ENCODE assay signal across 8 cellular contexts in the genomic region with DNA sequence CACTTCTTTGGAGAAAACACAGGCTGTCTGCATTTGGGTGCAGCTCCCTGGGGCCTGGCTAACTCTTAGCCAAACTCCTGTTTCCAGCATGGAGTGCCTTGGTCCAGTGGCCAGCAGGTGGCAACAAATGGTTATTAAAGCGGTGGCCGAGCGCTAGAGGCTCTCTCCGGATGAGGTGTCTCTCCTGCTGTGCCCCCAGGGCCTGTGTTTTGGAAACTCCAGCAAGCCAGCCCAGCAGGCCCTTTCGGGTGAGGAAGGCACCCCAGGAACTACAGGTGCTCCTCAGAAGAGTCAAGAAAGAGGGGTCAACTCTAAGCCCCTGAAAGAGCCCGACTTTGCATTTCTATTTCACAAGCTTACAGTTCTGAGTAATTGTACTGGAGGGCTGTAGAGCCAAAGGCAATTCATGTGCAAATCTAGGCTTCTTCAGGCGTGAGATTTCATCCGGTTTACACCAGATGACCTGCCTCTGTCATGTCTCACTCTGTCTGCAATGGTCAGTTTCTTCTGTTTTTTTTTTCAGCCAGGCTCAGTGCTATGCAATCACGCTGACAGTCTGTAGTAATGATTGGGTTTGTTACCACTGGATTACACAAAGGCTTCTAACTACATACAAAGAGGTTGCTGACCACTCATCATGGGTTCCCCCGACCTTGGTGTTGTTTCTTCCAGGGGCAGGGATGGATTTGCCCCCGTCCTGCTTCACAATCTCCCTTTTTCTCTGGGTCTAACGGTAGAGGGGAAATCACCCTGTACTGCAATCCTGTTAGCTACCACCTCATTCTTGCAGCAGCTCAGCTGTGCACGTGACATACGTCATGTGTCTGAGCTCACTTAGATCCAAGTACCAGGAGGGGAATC. TPM values are rescaled to one million over a fixed set of nuclear protein-coding genes. Genes with fewer than 3 reads are reported as not detected.
A peak's percentile ranks its signal among the peaks of the same experiment; 100 is the strongest.
DNase-seq lines count a peak whose midpoint lies in the region; ATAC-seq and TF ChIP-seq lines count a peak whose summit lies in the region.

No MANE protein-coding gene starts in this region.

- in situ Hi-C loops in SK-MEL-5 (cut with HindIII; ENCODE audit: low pct_unique_long_range_greater_than_20kb, low sequenced_read_pairs): no loop called here

- ATAC-seq in GM21576 (IDR thresholded peaks at IDR 0.05; ENCODE audit: unreplicated experiment): peak; percentile 70

- TF ChIP-seq CTCF in LNCAP (IDR thresholded peaks at IDR 0.05): peak; percentile 74
- TF ChIP-seq CTCF in cardiac fibroblast (IDR thresholded peaks at IDR 0.05; ENCODE audit: low read depth, low read length): peak; percentile 91

- no peak overlapping the region for H3K4me3 ChIP-seq in cardiac fibroblast (replicated peaks in 1 of 2; ENCODE audit: low read depth in 2 of 2, low read length in 2 of 2)

- DNase-seq in DMS 273 treated with DMSO at 0.1 percent for 48 hours (lab: John Stamatoyannopoulos, UW): peak; percentile 36
- DNase-seq in SK-MEL-5 (ENCODE audit: low read depth, low spot score): peak; percentile 87
- DNase-seq in cardiac fibroblast (ENCODE audit: low read depth in 2 of 2): peak; percentile 81 to 85
- DNase-seq in inferior parietal cortex (ENCODE audit: extremely low spot score): peak; percentile 85
- peak; percentile 73 for DNase-seq in smooth muscle cell of the brain vasculature (ENCODE audit: low read depth, low spot score)
- no peak for DNase-seq in NCI-H187 (lab: John Stamatoyannopoulos, UW)

RNA-seq across cellular contexts. Expression of a gene that starts 7.6 kb away (rescaled TPM):
- 0.11 TPM in 1 of 2 replicates, not detected in the other for total RNA-seq in SK-MEL-5 (2014; rRNA removed; shearing (Covaris generic))
- polyA plus RNA-seq in SK-MEL-5 (2015; cell fraction: cytosol; rRNA removed): 0.13 TPM in 1 of 2 replicates, not detected in the other
- not detected in 2 replicates for polyA plus RNA-seq in SK-MEL-5 (2015; cell fraction: nucleus; rRNA removed)

Comparison
In these comparisons a context has a peak if more than half of its experiments do, and no peak if none do; other contexts are left out.
1. DNase-seq: peak in DMS 273 treated with DMSO at 0.1 percent for 48 hours (single experiment), SK-MEL-5 (single experiment), cardiac fibroblast (2 of 2), inferior parietal cortex (single experiment) and smooth muscle cell of the brain vasculature (single experiment); none in NCI-H187 (0 of 2).